In the genomic region with DNA sequence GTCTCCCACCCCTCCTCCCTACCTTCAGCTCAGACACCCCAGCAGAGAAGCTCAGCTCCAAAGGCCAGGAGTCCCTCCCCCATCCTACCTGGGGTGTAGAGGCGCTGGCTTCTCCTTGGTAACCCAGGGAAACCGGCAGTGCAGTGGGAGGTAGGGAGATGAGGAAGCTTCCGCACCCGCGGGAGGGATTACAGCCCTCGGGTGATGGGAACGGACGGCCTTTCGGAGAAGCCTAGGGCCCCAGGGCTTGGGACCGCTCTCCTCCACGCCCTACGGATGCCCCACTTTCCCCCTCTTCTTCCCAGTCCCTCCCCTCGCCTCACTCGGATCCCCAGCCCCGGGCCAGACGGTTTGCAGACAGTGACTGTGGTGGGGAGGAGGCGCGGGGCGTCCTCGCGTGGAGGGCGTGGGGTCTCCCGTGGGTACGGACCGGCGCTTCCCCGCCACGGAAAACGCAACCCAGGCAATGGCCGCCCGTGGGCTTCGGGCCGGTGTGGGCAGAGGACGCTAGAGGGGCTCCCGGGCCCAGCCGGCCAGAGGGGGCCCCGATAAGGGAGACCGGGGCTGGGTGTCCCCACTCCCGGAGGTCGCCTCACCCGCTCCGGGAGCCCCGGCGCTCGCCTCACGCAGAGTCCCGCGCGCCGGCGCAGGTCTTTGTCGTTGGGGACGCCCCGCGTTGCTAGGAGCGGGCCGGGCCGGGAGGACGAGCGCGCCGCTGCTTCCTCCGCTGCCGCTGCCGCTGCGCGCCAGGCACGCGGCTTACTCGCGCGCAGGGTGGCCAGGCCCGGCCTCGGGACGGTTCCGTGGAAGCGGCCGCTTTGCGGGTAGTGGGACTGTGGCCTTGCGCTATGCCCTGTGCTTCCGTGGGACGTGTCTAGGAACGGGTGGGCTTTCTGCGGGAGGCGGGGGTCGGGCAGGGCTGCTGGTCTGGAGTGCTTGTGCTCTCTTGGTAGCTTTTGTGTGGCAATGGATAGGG, we compare ENCODE assay signal across 8 cellular contexts. TPM values are rescaled to one million over a fixed set of nuclear protein-coding genes. Genes with fewer than 3 reads are reported as not detected.
DNase-seq lines count a peak whose midpoint lies in the region; ATAC-seq and TF ChIP-seq lines count a peak whose summit lies in the region.

No MANE protein-coding gene starts in this region.

- TF ChIP-seq CTCF in body of pancreas (IDR thresholded peaks at IDR 0.05), result no peak

- H3K9me3 ChIP-seq in body of pancreas (no peaks in the 10 kb centered on the region), iPS-18a (ENCODE audit: control insufficient read depth, low read depth, low read length) (no peaks in the 10 kb centered on the region), skeletal muscle tissue (ENCODE audit: control insufficient read depth in 3 of 3, low read length in 3 of 3) (no peaks in the 10 kb centered on the region)

- peak in 1 of 3 donors; percentile 7 for TF ChIP-seq POLR2A in body of pancreas (IDR thresholded peaks at IDR 0.05)

- H3K27ac ChIP-seq in body of pancreas (no peak overlapping the region), iPS-18a (ENCODE audit: low read length) (no peak overlapping the region), skeletal muscle tissue (ENCODE audit: low read depth, low read length) (no peak overlapping the region)

- WGBS in body of pancreas, 2 donors, result 0 to 3% methylated on average over 6 to 80 of the region's 86 CpGs

- DNase-seq in NCI-H1092 (lab: John Stamatoyannopoulos, UW), result peak; percentile 8
- DNase-seq in NCI-H1092 treated with DMSO at 0.1 percent for 48 hours (lab: John Stamatoyannopoulos, UW), result no peak
- DNase-seq in T-helper 1 cell, result peak in 3 of 5 donors; percentile 23 to 37 (median 33)
- DNase-seq in body of pancreas, result peak in 2 of 4 donors; percentile 16 to 49
- no peak for DNase-seq in epidermal melanocyte (ENCODE audit: insufficient read length, low spot score)

- H3K4me1 ChIP-seq in body of pancreas (peaks cover 17% of the 10 kb centered on the region), iPS-18a (ENCODE audit: control insufficient read depth, low read depth, low read length) (peaks cover 6% of the 10 kb centered on the region), skeletal muscle tissue (ENCODE audit: control insufficient read depth in 3 of 3, insufficient read depth in 3 of 3, low read length in 3 of 3) (peaks cover 10 to 22% (median 18%) of the 10 kb centered on the region in 3 donors)

- intact Hi-C loops in body of pancreas (cut with DNase I), result no loop called here

- H3K27me3 ChIP-seq in body of pancreas (peaks cover 0 to 13% of the 10 kb centered on the region in 2 donors), iPS-18a (ENCODE audit: control insufficient read depth, insufficient read depth, low read length) (peaks cover 42% of the 10 kb centered on the region), skeletal muscle tissue (ENCODE audit: control insufficient read depth in 3 of 3, insufficient read depth in 3 of 3, low read length in 3 of 3) (peaks cover 41 to 50% (median 49%) of the 10 kb centered on the region in 3 donors)

- peak; percentile 67 for ATAC-seq in body of pancreas
- ATAC-seq in HG02981 (IDR thresholded peaks at IDR 0.05; ENCODE audit: unreplicated experiment), result no peak

- H3K4me3 ChIP-seq in body of pancreas (no peak overlapping the region), iPS-18a (ENCODE audit: low read length) (peak overlapping the region; percentile 74), skeletal muscle tissue (ENCODE audit: low read length in 3 of 3) (peak overlapping the region; percentile 15 to 64 (median 58))

- peaks cover 0 to 12% of the 10 kb centered on the region in 2 donors for H3K36me3 ChIP-seq in body of pancreas (replicated peaks in 1 of 2; ENCODE audit: insufficient read depth in 1 of 2, low read depth in 2 of 2)
- H3K36me3 ChIP-seq in iPS-18a (ENCODE audit: control insufficient read depth, low read depth, low read length), result peaks cover 23% of the 10 kb centered on the region
- H3K36me3 ChIP-seq in skeletal muscle tissue (ENCODE audit: control insufficient read depth in 3 of 3, insufficient read depth in 3 of 3, low read length in 3 of 3), result peaks cover 18 to 22% (median 19%) of the 10 kb centered on the region in 3 donors

- H3K9ac ChIP-seq in iPS-18a (ENCODE audit: low read length), result peak overlapping the region; percentile 59
- H3K9ac ChIP-seq in skeletal muscle tissue (ENCODE audit: low read depth in 1 of 3, low read length in 3 of 3), result peak overlapping the region in 2 of 3 donors; percentile 32 to 57

RNA-seq across cellular contexts. Expression of gene AARS2, which starts 15.8 kb away (rescaled TPM):
- total RNA-seq in body of pancreas, result 10 to 100 TPM in 1 of 2 donors, 1 to 10 TPM in 1; 9.6 to 17.8 TPM
- total RNA-seq in skeletal muscle tissue, result 9.9 TPM

RNA-seq across cellular contexts. Expression of gene TMEM151B, which starts 27.1 kb away (rescaled TPM):
- under 1 TPM; under 0.01 to 0.66 TPM for total RNA-seq in body of pancreas
- total RNA-seq in skeletal muscle tissue, result not detected

RNA-seq across cellular contexts. Expression of gene NFKBIE, which starts 32.0 kb away (rescaled TPM):
- total RNA-seq in body of pancreas (10 to 100 TPM; 18.9 to 68.6 TPM), skeletal muscle tissue (6.3 TPM)

RNA-seq across cellular contexts. Expression of gene SLC35B2, which starts 40.0 kb away (rescaled TPM):
- total RNA-seq in body of pancreas (10 to 100 TPM; 31.1 to 33.9 TPM), skeletal muscle tissue (26.1 TPM)

RNA-seq across cellular contexts. Expression of gene SPATS1, which starts 45.1 kb away (rescaled TPM):
- total RNA-seq in body of pancreas (not detected), skeletal muscle tissue (not detected)

Comparison
In these comparisons a context has a peak if more than half of its experiments do, and no peak if none do; other contexts are left out.
1. DNase-seq: peak in NCI-H1092 (single experiment) and T-helper 1 cell (3 of 5); none in NCI-H1092 treated with DMSO at 0.1 percent for 48 hours (single experiment) and epidermal melanocyte (single experiment).
2. H3K4me3 ChIP-seq: peak in iPS-18a (single experiment) and skeletal muscle tissue (3 of 3); none in body of pancreas (0 of 2).